Comparison of ENCODE assay signal across 12 cellular contexts in the genomic region with DNA sequence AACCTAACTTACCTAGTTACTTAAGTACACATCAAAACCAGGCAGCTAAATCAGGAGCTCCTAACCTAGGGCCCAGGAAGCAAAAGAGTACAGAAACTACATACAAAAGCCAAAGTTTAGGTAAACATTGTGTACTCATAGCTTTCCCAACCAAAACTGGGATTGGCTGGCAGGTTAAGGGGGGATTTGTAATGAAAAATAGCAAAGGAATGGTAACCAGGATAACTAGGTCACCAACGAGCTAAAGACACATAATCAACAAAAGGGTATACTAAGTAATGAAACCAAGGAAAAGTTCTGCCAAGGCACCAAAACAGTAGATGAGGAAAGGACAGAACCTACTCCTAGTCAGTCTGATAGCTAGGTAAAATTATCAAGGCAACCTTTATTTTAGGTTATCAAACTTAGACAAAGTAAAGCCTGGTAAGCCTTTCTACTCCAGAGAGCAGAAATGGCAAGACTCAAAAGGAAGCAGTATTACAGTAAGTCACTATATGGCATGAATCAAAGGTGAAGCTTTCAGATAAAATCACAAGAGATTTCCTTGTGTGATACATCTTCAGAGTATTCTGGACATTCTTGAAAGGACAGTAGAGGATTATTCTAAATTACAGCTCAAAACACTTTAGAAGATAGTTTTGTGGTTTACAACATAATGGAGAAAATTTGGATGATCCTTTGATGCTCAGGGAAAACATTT. TPM values are rescaled to one million over a fixed set of nuclear protein-coding genes. Genes with fewer than 3 reads are reported as not detected.
A peak's percentile ranks its signal among the peaks of the same experiment; 100 is the strongest.
DNase-seq lines count a peak whose midpoint lies in the region; ATAC-seq, FAIRE-seq and TF ChIP-seq lines count a peak whose summit lies in the region.
"Had no signal": no experiment of that assay in that cellular context is flagged by ENCODE, and none has a peak within 500 bp of the region (broad histone marks: within the 10 kb centered on the region; RNA-seq: fewer than 3 reads in every experiment).

No MANE protein-coding gene starts in this region.

- no peaks in the 10 kb centered on the region for H3K9me3 Mint-ChIP-seq in T-helper 2 cell treated with Interferon-gamma antibody and Interleukin-4, amounts not matched to agents 5 μg/mL and 100 μg/mL, for 36 hours
- H3K9me3 Mint-ChIP-seq in activated T-helper 1 cell treated with anti-CD3 and anti-CD28 coated beads, Interleukin-12 subunit alpha, Interleukin-12 subunit beta, Interleukin-2, Interleukin-4 antibody, amounts not matched to agents 30 ng/mL and 10 ng/mL and 1 ng/mL, durations not matched to agents 14 hours and 24 hours and 36 hours, result no peaks in the 10 kb centered on the region

- intact Hi-C loops in activated T-helper 1 cell treated with anti-CD3 and anti-CD28 coated beads, Interleukin-12 subunit alpha, Interleukin-12 subunit beta, Interleukin-2, Interleukin-4 antibody, amounts not matched to agents 30 ng/mL and 10 ng/mL and 1 ng/mL, durations not matched to agents 14 hours and 24 hours and 36 hours (cut with micrococcal nuclease), result loop anchor here (1.0 to 5.0 kb wide), 3 partner anchors 8 to 100 kb away; a partner anchor contains a TSS
- intact Hi-C loops in spleen (cut with DNase I; ENCODE audit: low total_unique reads), result no loop called here

- no peak for ATAC-seq in HG02610 (IDR thresholded peaks at IDR 0.05; ENCODE audit: unreplicated experiment)

- DNase-seq in T-helper 2 cell treated with Interferon-gamma antibody and Interleukin-4, amounts not matched to agents 5 μg/mL and 100 μg/mL, for 36 hours (ENCODE audit: low spot score), result no peak
- DNase-seq in T-helper 2 cell (no peak), keratinocyte (ENCODE audit: low read depth, low spot score) (no peak), spleen (no peak), C1 segment of cervical spinal cord (lab: John Stamatoyannopoulos, UW) (no peak), DMS79 treated with DMSO at 0.1 percent for 48 hours (lab: John Stamatoyannopoulos, UW) (no peak)
- no peak for DNase-seq in activated T-helper 1 cell treated with anti-CD3 and anti-CD28 coated beads, Interleukin-12 subunit alpha, Interleukin-12 subunit beta, Interleukin-2, Interleukin-4 antibody, amounts not matched to agents 30 ng/mL and 10 ng/mL and 1 ng/mL, durations not matched to agents 14 hours and 24 hours and 36 hours (ENCODE audit: low spot score)
- DNase-seq: 8988T; effector CD8-positive, alpha-beta T cell; HCEC 1CT; NCI-H69 had no signal

- peak overlapping the region; percentile 90 for H3K4me2 ChIP-seq in keratinocyte (ENCODE audit: control insufficient read depth, extremely low read depth, insufficient read depth, low read depth, low read length)

- H3K9me1 ChIP-seq in keratinocyte (ENCODE audit: control insufficient read depth, extremely low read depth, insufficient read depth, low read length), result peaks cover 6% of the 10 kb centered on the region

- dilution Hi-C loops in keratinocyte (cut with MboI; ENCODE audit: extremely low pct_ligation_motif_present, low sequenced_read_pairs), result no loop called here

- H3K9ac ChIP-seq in keratinocyte (ENCODE audit: control insufficient read depth, extremely low read depth, insufficient read depth, low read length), result peak overlapping the region; percentile 6

- H3K9me3 ChIP-seq in keratinocyte (ENCODE audit: control insufficient read depth, low read depth, low read length) (no peaks in the 10 kb centered on the region), spleen (no peaks in the 10 kb centered on the region)

- 11 to 25% (median 19%) methylated on average over 1 of the region's 1 CpG for WGBS in spleen, 5 donors

- peaks cover 100% of the 10 kb centered on the region for H3K79me2 ChIP-seq in keratinocyte (ENCODE audit: control insufficient read depth, insufficient read depth, low read length)

- peaks cover 96% of the 10 kb centered on the region for H3K36me3 Mint-ChIP-seq in T-helper 2 cell treated with Interferon-gamma antibody and Interleukin-4, amounts not matched to agents 5 μg/mL and 100 μg/mL, for 36 hours (ENCODE audit: low read depth)
- peaks cover 82% of the 10 kb centered on the region for H3K36me3 Mint-ChIP-seq in activated T-helper 1 cell treated with anti-CD3 and anti-CD28 coated beads, Interleukin-12 subunit alpha, Interleukin-12 subunit beta, Interleukin-2, Interleukin-4 antibody, amounts not matched to agents 30 ng/mL and 10 ng/mL and 1 ng/mL, durations not matched to agents 14 hours and 24 hours and 36 hours (ENCODE audit: low read depth)

- FAIRE-seq in keratinocyte (lab: Jason Lieb, UNC), result no peak

- no peak for TF ChIP-seq POLR2A in spleen (IDR thresholded peaks at IDR 0.05)

- no peaks in the 10 kb centered on the region for H3K27me3 Mint-ChIP-seq in T-helper 2 cell treated with Interferon-gamma antibody and Interleukin-4, amounts not matched to agents 5 μg/mL and 100 μg/mL, for 36 hours (ENCODE audit: low read depth)
- no peaks in the 10 kb centered on the region for H3K27me3 Mint-ChIP-seq in activated T-helper 1 cell treated with anti-CD3 and anti-CD28 coated beads, Interleukin-12 subunit alpha, Interleukin-12 subunit beta, Interleukin-2, Interleukin-4 antibody, amounts not matched to agents 30 ng/mL and 10 ng/mL and 1 ng/mL, durations not matched to agents 14 hours and 24 hours and 36 hours (ENCODE audit: insufficient read depth)

- peak overlapping the region; percentile 73 for H3K27ac Mint-ChIP-seq in T-helper 2 cell treated with Interferon-gamma antibody and Interleukin-4, amounts not matched to agents 5 μg/mL and 100 μg/mL, for 36 hours
- peak overlapping the region; percentile 65 for H3K27ac Mint-ChIP-seq in activated T-helper 1 cell treated with anti-CD3 and anti-CD28 coated beads, Interleukin-12 subunit alpha, Interleukin-12 subunit beta, Interleukin-2, Interleukin-4 antibody, amounts not matched to agents 30 ng/mL and 10 ng/mL and 1 ng/mL, durations not matched to agents 14 hours and 24 hours and 36 hours

- peaks cover 82% of the 10 kb centered on the region for H4K20me1 ChIP-seq in keratinocyte (ENCODE audit: control insufficient read depth, extremely low read depth, insufficient read depth, low read length)

- peak overlapping the region; percentile 100 for H3K4me3 Mint-ChIP-seq in T-helper 2 cell treated with Interferon-gamma antibody and Interleukin-4, amounts not matched to agents 5 μg/mL and 100 μg/mL, for 36 hours
- H3K4me3 Mint-ChIP-seq in activated T-helper 1 cell treated with anti-CD3 and anti-CD28 coated beads, Interleukin-12 subunit alpha, Interleukin-12 subunit beta, Interleukin-2, Interleukin-4 antibody, amounts not matched to agents 30 ng/mL and 10 ng/mL and 1 ng/mL, durations not matched to agents 14 hours and 24 hours and 36 hours, result peak overlapping the region; percentile 55

- H3K4me1 ChIP-seq in keratinocyte (ENCODE audit: control insufficient read depth, extremely low read depth, insufficient read depth, low read length), result peaks cover 53% of the 10 kb centered on the region
- H3K4me1 ChIP-seq in spleen, result peaks cover 69 to 96% (median 77%) of the 10 kb centered on the region in 6 donors

- TF ChIP-seq CTCF in keratinocyte (optimal IDR thresholded peaks at IDR 0.05 in 1 of 3, IDR thresholded peaks at IDR 0.05 in 1 of 3, conservative IDR thresholded peaks at IDR 0.05 in 1 of 3; ENCODE audit: extremely low read depth in 1 of 3, insufficient read depth in 2 of 3, low read length in 3 of 3) (no peak), spleen (IDR thresholded peaks at IDR 0.05 in 8 of 11, conservative IDR thresholded peaks at IDR 0.05 in 3 of 11) (no peak)

- H3K27ac ChIP-seq in keratinocyte (ENCODE audit: control insufficient read depth, insufficient read depth, low read length), result peak overlapping the region; percentile 1
- H3K27ac ChIP-seq in spleen, result peak overlapping the region in 6 of 8 donors; percentile 30 to 96 (median 46)

- H3K4me3 ChIP-seq in keratinocyte (ENCODE audit: control insufficient read depth in 2 of 3, extremely low read depth in 1 of 3, insufficient read depth in 2 of 3, low read depth in 1 of 3, low read length in 3 of 3) (peak overlapping the region in 1 of 3 experiments; percentile 2), spleen (peak overlapping the region in 1 of 8 donors; percentile 84)

- H3K4me1 Mint-ChIP-seq in T-helper 2 cell treated with Interferon-gamma antibody and Interleukin-4, amounts not matched to agents 5 μg/mL and 100 μg/mL, for 36 hours (ENCODE audit: low read depth), result peaks cover 70% of the 10 kb centered on the region
- H3K4me1 Mint-ChIP-seq in activated T-helper 1 cell treated with anti-CD3 and anti-CD28 coated beads, Interleukin-12 subunit alpha, Interleukin-12 subunit beta, Interleukin-2, Interleukin-4 antibody, amounts not matched to agents 30 ng/mL and 10 ng/mL and 1 ng/mL, durations not matched to agents 14 hours and 24 hours and 36 hours (ENCODE audit: low read depth), result peaks cover 94% of the 10 kb centered on the region

- H3K27me3 ChIP-seq in keratinocyte (ENCODE audit: control insufficient read depth, extremely low read depth, insufficient read depth, low read length), result no peaks in the 10 kb centered on the region
- H3K27me3 ChIP-seq in spleen (replicated peaks in 1 of 7), result no peaks in the 10 kb centered on the region

- no peak overlapping the region for H2AFZ ChIP-seq in keratinocyte (ENCODE audit: control insufficient read depth, low read length)

- peaks cover 20 to 66% of the 10 kb centered on the region in 2 experiments for H3K36me3 ChIP-seq in keratinocyte (ENCODE audit: control insufficient read depth in 2 of 2, extremely low read depth in 1 of 2, insufficient read depth in 2 of 2, low read length in 2 of 2)
- peaks cover 4 to 82% (median 45%) of the 10 kb centered on the region in 6 donors for H3K36me3 ChIP-seq in spleen

RNA-seq across cellular contexts. Expression of a gene that starts 10.2 kb away (rescaled TPM):
- total RNA-seq in activated T-helper 1 cell treated with anti-CD3 and anti-CD28 coated beads, Interleukin-12 subunit alpha, Interleukin-12 subunit beta, Interleukin-2, Interleukin-4 antibody, amounts not matched to agents 30 ng/mL and 10 ng/mL and 1 ng/mL, durations not matched to agents 14 hours and 24 hours and 36 hours, result 279 and 312 TPM in 2 replicates
- polyA plus RNA-seq in keratinocyte, result 105 to 195 TPM (median 132 TPM) in 3 replicates
- 73.7 TPM for polyA plus RNA-seq in keratinocyte (2011; ENCODE audit: low read depth)
- polyA plus RNA-seq in keratinocyte (2011; cell fraction: cytosol; rRNA removed), result 65.1 and 101 TPM in 2 replicates
- polyA plus RNA-seq in keratinocyte (2011; cell fraction: nucleus; rRNA removed), result 75.4 and 116 TPM in 2 replicates
- polyA plus RNA-seq in keratinocyte (2012; ENCODE audit: low replicate concordance), result 48.2 and 132 TPM in 2 replicates
- 70.9 to 176 TPM (median 145 TPM) in 3 replicates for polyA minus RNA-seq in keratinocyte
- 296 TPM for polyA minus RNA-seq in keratinocyte (2011; cell fraction: cytosol; rRNA and poly(A)+ RNA removed)
- polyA minus RNA-seq in keratinocyte (2011; cell fraction: nucleus; rRNA and poly(A)+ RNA removed), result 77.1 and 106 TPM in 2 replicates
- 100 to 1,000 TPM; 136 to 235 (median 147) TPM for total RNA-seq in spleen
- 100 to 1,000 TPM; 101 to 113 (median 110) TPM for polyA plus RNA-seq in spleen
